Comparison of ENCODE assay signal across 8 cellular contexts in the genomic region with DNA sequence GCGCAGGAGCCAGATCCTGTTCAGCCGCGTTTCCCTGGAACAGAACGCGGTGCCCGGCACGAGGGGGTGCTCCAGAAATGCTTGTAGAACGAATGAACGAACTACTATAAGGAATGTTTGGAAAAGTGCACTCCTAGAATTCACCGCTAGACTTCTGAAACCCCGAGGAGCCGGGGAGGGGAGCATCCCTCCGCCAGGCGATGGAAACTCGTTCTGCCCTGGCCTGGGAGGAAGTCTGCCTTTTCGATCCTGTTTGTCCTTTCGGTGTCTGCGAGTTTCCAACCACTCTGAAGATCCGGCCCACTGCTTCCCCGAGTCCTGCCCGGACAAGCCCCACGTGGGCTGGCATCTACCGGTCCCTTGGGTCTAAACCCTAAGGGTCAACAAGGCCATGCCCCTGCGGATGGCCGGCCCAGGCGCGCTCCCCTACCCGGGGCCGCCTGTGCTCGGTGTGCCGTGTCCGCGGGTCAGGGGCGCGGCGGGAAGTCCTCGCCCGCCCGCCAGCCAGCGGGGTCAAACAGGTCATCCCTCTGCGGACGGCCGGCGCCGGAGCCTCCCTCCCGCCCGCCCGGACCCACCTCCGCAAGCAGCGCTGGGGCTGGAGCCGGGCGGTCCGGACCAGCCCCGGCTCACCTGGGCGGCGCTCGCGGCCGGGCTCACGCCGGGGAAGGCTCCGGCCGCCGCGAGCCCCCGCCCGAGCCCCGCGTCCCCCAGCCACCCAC. TPM values are rescaled to one million over a fixed set of nuclear protein-coding genes. Genes with fewer than 3 reads are reported as not detected.
DNase-seq lines count a peak whose midpoint lies in the region; ATAC-seq, FAIRE-seq and TF ChIP-seq lines count a peak whose summit lies in the region.

No MANE protein-coding gene starts in this region.

- H3K27me3 Mint-ChIP-seq in brain = peaks cover 43% of the 10 kb centered on the region

- H3K27me3 ChIP-seq in keratinocyte (ENCODE audit: control insufficient read depth, extremely low read depth, insufficient read depth, low read length) = no peaks in the 10 kb centered on the region

- peak overlapping the region; percentile 79 for H3K27ac ChIP-seq in keratinocyte (ENCODE audit: control insufficient read depth, insufficient read depth, low read length)

- H3K27ac Mint-ChIP-seq in brain = peak overlapping the region in 4 of 5 experiments; percentile 63 to 96 (median 85)

- dilution Hi-C loops in keratinocyte (cut with MboI; ENCODE audit: extremely low pct_ligation_motif_present, low sequenced_read_pairs) = loop anchor here (25.0 kb wide), 1 partner anchor 503 kb away; no protein-coding TSS in a partner anchor

- H3K4me2 ChIP-seq in keratinocyte (ENCODE audit: control insufficient read depth, extremely low read depth, insufficient read depth, low read depth, low read length) = peak overlapping the region; percentile 81

- peak; percentile 64 for DNase-seq in AG20443 (ENCODE audit: low spot score)
- DNase-seq in HTR-8/SVneo (ENCODE audit: insufficient read length, low spot score) = peak; percentile 77
- no peak for DNase-seq in keratinocyte (ENCODE audit: low read depth, low spot score)
- DNase-seq in stimulated activated naive CD8-positive, alpha-beta T cell treated with anti-CD3 and anti-CD28 coated beads, Interleukin-15, Interleukin-2, amounts not matched to agents 100 U/mL and 50 U/mL, for 24 hours = no peak
- no peak for DNase-seq in NCI-H2081 treated with DMSO at 0.1 percent for 48 hours (lab: John Stamatoyannopoulos, UW)
- no peak for DNase-seq in stimulated activated CD4-positive, alpha-beta T cell treated with anti-CD3 and anti-CD28 coated beads, Interleukin-2, amount 100 ng/mL, for 48 hours
- no peak for DNase-seq in Kasumi-1 (lab: John Stamatoyannopoulos, UW)

- no peaks in the 10 kb centered on the region for H3K36me3 Mint-ChIP-seq in brain

- peak; percentile 20 for ATAC-seq in stimulated activated naive CD8-positive, alpha-beta T cell treated with anti-CD3 and anti-CD28 coated beads, Interleukin-15, Interleukin-2, amounts not matched to agents 100 U/mL and 50 U/mL, for 24 hours

- peak; percentile 31 to 63 for TF ChIP-seq CTCF in brain (conservative IDR thresholded peaks at IDR 0.05)
- peak; percentile 14 to 48 (median 47) for TF ChIP-seq CTCF in keratinocyte (optimal IDR thresholded peaks at IDR 0.05 in 1 of 3, IDR thresholded peaks at IDR 0.05 in 1 of 3, conservative IDR thresholded peaks at IDR 0.05 in 1 of 3; ENCODE audit: extremely low read depth in 1 of 3, insufficient read depth in 2 of 3, low read length in 3 of 3)

- H3K79me2 ChIP-seq in keratinocyte (ENCODE audit: control insufficient read depth, insufficient read depth, low read length) = peaks cover 51% of the 10 kb centered on the region

- H4K20me1 ChIP-seq in keratinocyte (ENCODE audit: control insufficient read depth, extremely low read depth, insufficient read depth, low read length) = peaks cover 3% of the 10 kb centered on the region

- H3K4me1 Mint-ChIP-seq in brain = peaks cover 69% of the 10 kb centered on the region

- peaks cover 0 to 9% (median 0%) of the 10 kb centered on the region in 5 experiments for H3K9me3 Mint-ChIP-seq in brain

- H3K9me3 ChIP-seq in keratinocyte (ENCODE audit: control insufficient read depth, low read depth, low read length) = no peaks in the 10 kb centered on the region

- H3K9me1 ChIP-seq in keratinocyte (ENCODE audit: control insufficient read depth, extremely low read depth, insufficient read depth, low read length) = no peaks in the 10 kb centered on the region

- peak overlapping the region; percentile 25 for H2AFZ ChIP-seq in keratinocyte (ENCODE audit: control insufficient read depth, low read length)

- FAIRE-seq in HTR-8/SVneo (lab: Jason Lieb, UNC) (peak; percentile 85), keratinocyte (lab: Jason Lieb, UNC) (peak; percentile 9)

- H3K4me3 Mint-ChIP-seq in brain = peak overlapping the region; percentile 85 to 93 (median 91)

- peaks cover 0 to 5% of the 10 kb centered on the region in 2 experiments for H3K36me3 ChIP-seq in keratinocyte (ENCODE audit: control insufficient read depth in 2 of 2, extremely low read depth in 1 of 2, insufficient read depth in 2 of 2, low read length in 2 of 2)

- peak overlapping the region; percentile 91 for H3K9ac ChIP-seq in keratinocyte (ENCODE audit: control insufficient read depth, extremely low read depth, insufficient read depth, low read length)

- H3K4me3 ChIP-seq in keratinocyte (ENCODE audit: control insufficient read depth in 2 of 3, extremely low read depth in 1 of 3, insufficient read depth in 2 of 3, low read depth in 1 of 3, low read length in 3 of 3) = peak overlapping the region; percentile 68 to 88 (median 85)

- peaks cover 24% of the 10 kb centered on the region for H3K4me1 ChIP-seq in keratinocyte (ENCODE audit: control insufficient read depth, extremely low read depth, insufficient read depth, low read length)

RNA-seq across cellular contexts. Expression of a gene that starts 0.5 kb away (rescaled TPM):
- polyA plus RNA-seq in brain (ENCODE audit: insufficient read depth, low read depth, low replicate concordance) (18.8 TPM), keratinocyte (52.2 to 93.9 TPM (median 64.4 TPM) in 3 replicates)
- 161 TPM for polyA plus RNA-seq in keratinocyte (2011; ENCODE audit: low read depth)
- 72.7 and 101 TPM in 2 replicates for polyA plus RNA-seq in keratinocyte (2011; cell fraction: cytosol; rRNA removed)
- polyA plus RNA-seq in keratinocyte (2011; cell fraction: nucleus; rRNA removed) = 174 and 222 TPM in 2 replicates
- 111 and 224 TPM in 2 replicates for polyA plus RNA-seq in keratinocyte (2012; ENCODE audit: low replicate concordance)
- 125 to 387 TPM (median 155 TPM) in 3 replicates for polyA minus RNA-seq in keratinocyte
- polyA minus RNA-seq in keratinocyte (2011; cell fraction: cytosol; rRNA and poly(A)+ RNA removed) = 139 TPM
- polyA minus RNA-seq in keratinocyte (2011; cell fraction: nucleus; rRNA and poly(A)+ RNA removed) = 253 and 279 TPM in 2 replicates

Comparison
In these comparisons a context has a peak if more than half of its experiments do, and no peak if none do; other contexts are left out.
1. DNase-seq: peak in AG20443 (single experiment) and HTR-8/SVneo (single experiment); none in keratinocyte (single experiment), stimulated activated naive CD8-positive, alpha-beta T cell treated with anti-CD3 and anti-CD28 coated beads, Interleukin-15, Interleukin-2, amounts not matched to agents 100 U/mL and 50 U/mL, for 24 hours (single experiment), NCI-H2081 treated with DMSO at 0.1 percent for 48 hours (single experiment), stimulated activated CD4-positive, alpha-beta T cell treated with anti-CD3 and anti-CD28 coated beads, Interleukin-2, amount 100 ng/mL, for 48 hours (0 of 2) and Kasumi-1 (0 of 2).